ENCODE assay signal across 2 cellular contexts in the genomic region with DNA sequence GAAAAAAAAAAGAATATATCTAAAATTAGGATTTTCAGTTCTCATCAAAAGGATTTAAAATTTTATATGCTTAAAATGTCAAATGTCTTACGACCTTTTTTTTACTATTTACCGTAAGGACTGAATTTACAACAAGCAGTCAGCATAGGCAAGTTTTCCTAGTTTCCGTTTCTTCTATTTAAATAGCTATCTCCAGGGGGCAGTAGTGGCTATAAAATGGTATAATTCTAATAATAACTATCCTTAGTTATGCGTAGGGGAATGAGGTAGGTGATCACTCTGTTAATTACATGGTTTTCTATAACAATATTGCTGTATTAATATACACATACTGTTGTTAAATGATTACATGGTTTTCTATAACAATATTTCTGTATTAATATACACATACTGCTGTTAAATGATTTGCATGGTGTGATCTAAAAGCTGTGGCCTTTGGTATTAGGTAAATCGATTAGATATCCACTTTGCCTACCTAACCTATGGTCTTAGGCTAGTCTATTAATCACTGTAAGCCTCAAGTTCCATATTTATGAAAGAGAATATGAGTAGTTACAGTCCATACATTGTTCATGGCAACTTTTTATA.
TF ChIP-seq lines count a peak whose summit lies in the region.

No MANE protein-coding gene starts in this region.

TF ChIP-seq in SK-N-SH, 30 proteins besides CTCF, POLR2A, EP300 and RAD21 (continued from another document):
- TF ChIP-seq, protein P1, sequence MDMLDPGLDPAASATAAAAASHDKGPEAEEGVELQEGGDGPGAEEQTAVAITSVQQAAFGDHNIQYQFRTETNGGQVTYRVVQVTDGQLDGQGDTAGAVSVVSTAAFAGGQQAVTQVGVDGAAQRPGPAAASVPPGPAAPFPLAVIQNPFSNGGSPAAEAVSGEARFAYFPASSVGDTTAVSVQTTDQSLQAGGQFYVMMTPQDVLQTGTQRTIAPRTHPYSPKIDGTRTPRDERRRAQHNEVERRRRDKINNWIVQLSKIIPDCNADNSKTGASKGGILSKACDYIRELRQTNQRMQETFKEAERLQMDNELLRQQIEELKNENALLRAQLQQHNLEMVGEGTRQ (IDR thresholded peaks at IDR 0.05; ENCODE audit: borderline replicate concordance, low read depth, low read length), result no peak
- TF ChIP-seq MXI1 (IDR thresholded peaks at IDR 0.05; ENCODE audit: low read depth, low read length) (no peak), FOXM1 (IDR thresholded peaks at IDR 0.05; ENCODE audit: low read depth) (no peak), CHD2 (IDR thresholded peaks at IDR 0.05; ENCODE audit: low read length, partially characterized antibody) (no peak)
- TF ChIP-seq, protein P2, sequence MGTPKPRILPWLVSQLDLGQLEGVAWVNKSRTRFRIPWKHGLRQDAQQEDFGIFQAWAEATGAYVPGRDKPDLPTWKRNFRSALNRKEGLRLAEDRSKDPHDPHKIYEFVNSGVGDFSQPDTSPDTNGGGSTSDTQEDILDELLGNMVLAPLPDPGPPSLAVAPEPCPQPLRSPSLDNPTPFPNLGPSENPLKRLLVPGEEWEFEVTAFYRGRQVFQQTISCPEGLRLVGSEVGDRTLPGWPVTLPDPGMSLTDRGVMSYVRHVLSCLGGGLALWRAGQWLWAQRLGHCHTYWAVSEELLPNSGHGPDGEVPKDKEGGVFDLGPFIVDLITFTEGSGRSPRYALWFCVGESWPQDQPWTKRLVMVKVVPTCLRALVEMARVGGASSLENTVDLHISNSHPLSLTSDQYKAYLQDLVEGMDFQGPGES (IDR thresholded peaks at IDR 0.05; ENCODE audit: low read depth, low read length), result no peak

TF ChIP-seq in SK-N-SH treated with all-trans-retinoic acid at 6 μM for 48 hours, 23 proteins besides CTCF, POLR2A, EP300 and RAD21 (continued from another document):
- no peak for TF ChIP-seq ZFP3 (CRISPR knock-in tag; IDR thresholded peaks at IDR 0.05)
- TF ChIP-seq, protein P3, sequence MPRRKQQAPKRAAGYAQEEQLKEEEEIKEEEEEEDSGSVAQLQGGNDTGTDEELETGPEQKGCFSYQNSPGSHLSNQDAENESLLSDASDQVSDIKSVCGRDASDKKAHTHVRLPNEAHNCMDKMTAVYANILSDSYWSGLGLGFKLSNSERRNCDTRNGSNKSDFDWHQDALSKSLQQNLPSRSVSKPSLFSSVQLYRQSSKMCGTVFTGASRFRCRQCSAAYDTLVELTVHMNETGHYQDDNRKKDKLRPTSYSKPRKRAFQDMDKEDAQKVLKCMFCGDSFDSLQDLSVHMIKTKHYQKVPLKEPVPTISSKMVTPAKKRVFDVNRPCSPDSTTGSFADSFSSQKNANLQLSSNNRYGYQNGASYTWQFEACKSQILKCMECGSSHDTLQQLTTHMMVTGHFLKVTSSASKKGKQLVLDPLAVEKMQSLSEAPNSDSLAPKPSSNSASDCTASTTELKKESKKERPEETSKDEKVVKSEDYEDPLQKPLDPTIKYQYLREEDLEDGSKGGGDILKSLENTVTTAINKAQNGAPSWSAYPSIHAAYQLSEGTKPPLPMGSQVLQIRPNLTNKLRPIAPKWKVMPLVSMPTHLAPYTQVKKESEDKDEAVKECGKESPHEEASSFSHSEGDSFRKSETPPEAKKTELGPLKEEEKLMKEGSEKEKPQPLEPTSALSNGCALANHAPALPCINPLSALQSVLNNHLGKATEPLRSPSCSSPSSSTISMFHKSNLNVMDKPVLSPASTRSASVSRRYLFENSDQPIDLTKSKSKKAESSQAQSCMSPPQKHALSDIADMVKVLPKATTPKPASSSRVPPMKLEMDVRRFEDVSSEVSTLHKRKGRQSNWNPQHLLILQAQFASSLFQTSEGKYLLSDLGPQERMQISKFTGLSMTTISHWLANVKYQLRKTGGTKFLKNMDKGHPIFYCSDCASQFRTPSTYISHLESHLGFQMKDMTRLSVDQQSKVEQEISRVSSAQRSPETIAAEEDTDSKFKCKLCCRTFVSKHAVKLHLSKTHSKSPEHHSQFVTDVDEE (CRISPR knock-in tag; IDR thresholded peaks at IDR 0.05), result no peak
- no peak for TF ChIP-seq SNAI2 (CRISPR knock-in tag; IDR thresholded peaks at IDR 0.05)
TF ChIP-seq in SK-N-SH treated with all-trans-retinoic acid at 6 μM for 48 hours: peak in this region for 0.
